ENCODE assay signal across 26 cellular contexts in genomic region chr1:219299420-219299819, GRCh38.
DNase-seq lines count a peak whose midpoint lies in the region; ATAC-seq, FAIRE-seq and TF ChIP-seq lines count a peak whose summit lies in the region.
"Had no signal": no experiment of that assay in that cellular context is flagged by ENCODE, and none has a peak within 500 bp of the region (broad histone marks: within the 10 kb centered on the region; RNA-seq: fewer than 3 reads in every experiment).

No MANE protein-coding gene starts in this region.

- no peaks in the 10 kb centered on the region for H4K20me1 ChIP-seq in endothelial cell of umbilical vein (replicated peaks; ENCODE audit: control insufficient read depth, extremely low read depth, insufficient read depth, low read length)

- H3K27ac Mint-ChIP-seq in nephron (peak overlapping the region in 2 of 3 experiments; percentile 89 to 94), progenitor cell of endocrine pancreas (no peak overlapping the region)
- H3K27ac Mint-ChIP-seq: activated T-cell treated with anti-CD3 and anti-CD28 coated beads, Interleukin-2, amount 50 U/mL, for 72 hours; IgD-negative memory B cell; memory B cell; stimulated activated memory B cell treated with anti-CD40 and anti-IgM and Interleukin-4, amounts not matched to agents 10 μg/mL and 1 μg/mL and 100 μg/mL, for 72 hours; T-helper 1 cell treated with Interleukin-12 subunit alpha and Interleukin-12 subunit beta and Interleukin-4 antibody, amounts not matched to agents 30 μg/mL and 1 μg/mL, for 36 hours had no signal

- H3K9me1 ChIP-seq in endothelial cell of umbilical vein (replicated peaks; ENCODE audit: control insufficient read depth, extremely low read depth, insufficient read depth, low read length) = no peaks in the 10 kb centered on the region

- intact Hi-C loops in heart left ventricle (cut with DNase I) (no loop called here), Right ventricle myocardium inferior (cut with DNase I) (no loop called here), endothelial cell of umbilical vein (cut with micrococcal nuclease) (no loop called here), aorta (cut with DNase I) (loop anchor here in 1 of 2 donors (5.0 kb wide), 1 partner anchor 117 kb away; no protein-coding TSS in a partner anchor)

- H3K4me1 ChIP-seq in heart left ventricle (peaks cover 0 to 35% (median 10%) of the 10 kb centered on the region in 12 donors), endothelial cell of umbilical vein (ENCODE audit: control insufficient read depth, extremely low read depth, insufficient read depth, low read length) (peaks cover 41% of the 10 kb centered on the region), aorta (ENCODE audit: control insufficient read depth in 1 of 2, insufficient read depth in 2 of 2, low read length in 2 of 2) (peaks cover 0 to 10% of the 10 kb centered on the region in 2 donors)
- H3K4me1 ChIP-seq: prostate gland, upper lobe of right lung had no signal

- no peak for DNase-seq in heart left ventricle
- no peak for DNase-seq in Right ventricle myocardium inferior (ENCODE audit: missing footprints)
- DNase-seq in endothelial cell of umbilical vein (ENCODE audit: low read depth, low spot score) = no peak
- no peak for DNase-seq in aorta
- no peak for DNase-seq in NCI-H1694 treated with DMSO at 0.1 percent for 48 hours (lab: John Stamatoyannopoulos, UW)
- no peak for DNase-seq in progenitor cell of endocrine pancreas (ENCODE audit: low spot score, unreplicated experiment)
- DNase-seq: 8988T; activated CD4-positive, alpha-beta T cell treated with anti-CD3 and anti-CD28 coated beads, Interleukin-2, amount 50 U/mL, for 4 hours; activated CD4-positive, CD25-positive, alpha-beta regulatory T cell; activated naive CD4-positive, alpha-beta T cell; activated T-cell treated with anti-CD3 and anti-CD28 coated beads, Interleukin-2, amount 50 U/mL, for 72 hours; Calu3; DND-41; GOT3; NCI-H1048; NCI-H1694; RPMI8226; upper lobe of right lung had no signal

- no peaks in the 10 kb centered on the region for H3K9me3 Mint-ChIP-seq in nephron
- H3K9me3 Mint-ChIP-seq in progenitor cell of endocrine pancreas (ENCODE audit: low read depth) = no peaks in the 10 kb centered on the region
- H3K9me3 Mint-ChIP-seq: activated T-cell treated with anti-CD3 and anti-CD28 coated beads, Interleukin-2, amount 50 U/mL, for 72 hours; stimulated activated memory B cell treated with anti-CD40 and anti-IgM and Interleukin-4, amounts not matched to agents 10 μg/mL and 1 μg/mL and 100 μg/mL, for 72 hours; T-helper 1 cell treated with Interleukin-12 subunit alpha and Interleukin-12 subunit beta and Interleukin-4 antibody, amounts not matched to agents 30 μg/mL and 1 μg/mL, for 36 hours had no signal

- H3K27me3 Mint-ChIP-seq in nephron (ENCODE audit: low read depth) (no peaks in the 10 kb centered on the region), progenitor cell of endocrine pancreas (no peaks in the 10 kb centered on the region)
- H3K27me3 Mint-ChIP-seq: IgD-negative memory B cell; memory B cell; stimulated activated memory B cell treated with anti-CD40 and anti-IgM and Interleukin-4, amounts not matched to agents 10 μg/mL and 1 μg/mL and 100 μg/mL, for 72 hours had no signal

- TSS peak; percentile 28 for BruUV-seq in endothelial cell of umbilical vein (replicated peaks; lab: Mats Ljungman, UMichigan)

- H3K4me3 Mint-ChIP-seq in nephron (no peak overlapping the region), progenitor cell of endocrine pancreas (ENCODE audit: low read depth) (no peak overlapping the region)
- H3K4me3 Mint-ChIP-seq: activated T-cell treated with anti-CD3 and anti-CD28 coated beads, Interleukin-2, amount 50 U/mL, for 72 hours; IgD-negative memory B cell; memory B cell; stimulated activated memory B cell treated with anti-CD40 and anti-IgM and Interleukin-4, amounts not matched to agents 10 μg/mL and 1 μg/mL and 100 μg/mL, for 72 hours; T-helper 1 cell treated with Interleukin-12 subunit alpha and Interleukin-12 subunit beta and Interleukin-4 antibody, amounts not matched to agents 30 μg/mL and 1 μg/mL, for 36 hours had no signal

- H3K9me3 ChIP-seq in heart left ventricle (no peaks in the 10 kb centered on the region), endothelial cell of umbilical vein (replicated peaks; ENCODE audit: control insufficient read depth, insufficient read depth, low read length) (no peaks in the 10 kb centered on the region), aorta (ENCODE audit: control insufficient read depth, low read length) (no peaks in the 10 kb centered on the region)
- H3K9me3 ChIP-seq: prostate gland, upper lobe of right lung had no signal

- no peaks in the 10 kb centered on the region for H3K79me2 ChIP-seq in endothelial cell of umbilical vein (ENCODE audit: control insufficient read depth, insufficient read depth, low read length)

- no peak overlapping the region for H3K4me2 ChIP-seq in endothelial cell of umbilical vein (ENCODE audit: insufficient read depth, low read length)

- CTCF ChIA-PET in endothelial cell of umbilical vein (lab: Charles Lee) = interaction anchor here (1.0 kb wide), 1 partner anchor 28 kb away, joined by 3 read pairs; no protein-coding TSS in a partner anchor

- TF ChIP-seq POLR2A in heart left ventricle (IDR thresholded peaks at IDR 0.05) = no peak
- TF ChIP-seq POLR2A in endothelial cell of umbilical vein (IDR thresholded peaks at IDR 0.05; ENCODE audit: low read depth, low read length) = no peak

- TF ChIP-seq CTCF in heart left ventricle (IDR thresholded peaks at IDR 0.05) (no peak), endothelial cell of umbilical vein (IDR thresholded peaks at IDR 0.05; ENCODE audit: extremely low read depth in 1 of 2, insufficient read depth in 1 of 2, low read depth in 1 of 2, low read length in 2 of 2) (no peak), nephron (IDR thresholded peaks at IDR 0.05; ENCODE audit: unreplicated experiment in 3 of 3) (no peak), progenitor cell of endocrine pancreas (IDR thresholded peaks at IDR 0.05; ENCODE audit: unreplicated experiment) (no peak)

- peak overlapping the region; percentile 35 for H3K9ac ChIP-seq in endothelial cell of umbilical vein (replicated peaks; ENCODE audit: extremely low read depth, insufficient read depth, low read length)

- POLR2A ChIA-PET in endothelial cell of umbilical vein (lab: Charles Lee) = no interaction called here

- ATAC-seq in heart left ventricle (peak in 3 of 4 donors; percentile 41 to 67 (median 49)), Right ventricle myocardium inferior (no peak), aorta (ENCODE audit: low FRiP score) (no peak), GM18519 (IDR thresholded peaks at IDR 0.05; ENCODE audit: low FRiP score, unreplicated experiment) (no peak)
- ATAC-seq: activated T-cell treated with anti-CD3 and anti-CD28 coated beads, Interleukin-2, amount 50 U/mL, for 72 hours; stimulated activated memory B cell treated with anti-CD40 and anti-IgM and Interleukin-4, amounts not matched to agents 10 μg/mL and 1 μg/mL and 100 μg/mL, for 72 hours; upper lobe of right lung had no signal

- H3K4me1 Mint-ChIP-seq in nephron (peaks cover 36% of the 10 kb centered on the region), progenitor cell of endocrine pancreas (ENCODE audit: low read depth) (peaks cover 1% of the 10 kb centered on the region)
- H3K4me1 Mint-ChIP-seq: IgD-negative memory B cell; memory B cell; stimulated activated memory B cell treated with anti-CD40 and anti-IgM and Interleukin-4, amounts not matched to agents 10 μg/mL and 1 μg/mL and 100 μg/mL, for 72 hours had no signal

- no peaks in the 10 kb centered on the region for H3K27me3 ChIP-seq in heart left ventricle
- no peaks in the 10 kb centered on the region for H3K27me3 ChIP-seq in endothelial cell of umbilical vein (ENCODE audit: control insufficient read depth in 2 of 2, insufficient read depth in 2 of 2, low read length in 2 of 2)
- no peaks in the 10 kb centered on the region for H3K27me3 ChIP-seq in aorta (ENCODE audit: control insufficient read depth in 1 of 2, insufficient read depth in 2 of 2, low read length in 1 of 2)
- H3K27me3 ChIP-seq: upper lobe of right lung had no signal

- no peak for FAIRE-seq in endothelial cell of umbilical vein (lab: Jason Lieb, UNC)
- FAIRE-seq: TTC549 had no signal

- H2AFZ ChIP-seq in endothelial cell of umbilical vein (ENCODE audit: low read depth, low read length) = no peak overlapping the region

- peak overlapping the region in 7 of 12 donors; percentile 15 to 78 (median 56) for H3K27ac ChIP-seq in heart left ventricle
- H3K27ac ChIP-seq in endothelial cell of umbilical vein (ENCODE audit: insufficient read depth, low read depth, low read length) = peak overlapping the region; percentile 50
- H3K27ac ChIP-seq in aorta (ENCODE audit: low read depth in 1 of 2, low read length in 2 of 2) = peak overlapping the region; percentile 73 to 95
- H3K27ac ChIP-seq: upper lobe of right lung had no signal

- H3K36me3 ChIP-seq in heart left ventricle (no peaks in the 10 kb centered on the region), endothelial cell of umbilical vein (ENCODE audit: control insufficient read depth in 2 of 2, extremely low read depth in 1 of 2, insufficient read depth in 2 of 2, low read length in 2 of 2) (no peaks in the 10 kb centered on the region), aorta (ENCODE audit: control insufficient read depth in 1 of 2, insufficient read depth in 2 of 2, low read length in 1 of 2) (no peaks in the 10 kb centered on the region)
- H3K36me3 ChIP-seq: prostate gland, upper lobe of right lung had no signal

- H3K4me3 ChIP-seq in heart left ventricle (no peak overlapping the region), endothelial cell of umbilical vein (replicated peaks in 1 of 3; ENCODE audit: insufficient read depth in 1 of 3, low read depth in 1 of 3, low read length in 3 of 3) (no peak overlapping the region), aorta (ENCODE audit: low read length in 2 of 2) (no peak overlapping the region)
- H3K4me3 ChIP-seq: prostate gland, upper lobe of right lung had no signal

- H3K36me3 Mint-ChIP-seq in nephron (ENCODE audit: low read depth) (peaks cover 10% of the 10 kb centered on the region), progenitor cell of endocrine pancreas (ENCODE audit: insufficient read depth) (peaks cover 4% of the 10 kb centered on the region)

- WGBS in heart left ventricle, 4 donors = 66 to 77% (median 74%) methylated on average over 4 of the region's 4 CpGs
- 3 to 7% methylated on average over 4 of the region's 4 CpGs for WGBS in aorta, 2 donors

- dilution Hi-C loops in endothelial cell of umbilical vein (cut with MboI; ENCODE audit: extremely low pct_ligation_motif_present, low sequenced_read_pairs) = no loop called here

TF ChIP-seq in endothelial cell of umbilical vein, 7 proteins besides CTCF, POLR2A, EP300 and RAD21 (continues in another document):
- TF ChIP-seq MAX (IDR thresholded peaks at IDR 0.05; ENCODE audit: insufficient read depth, insufficient read length) (no peak), POLR2AphosphoS5 (IDR thresholded peaks at IDR 0.05; ENCODE audit: insufficient read depth, low read depth, low read length) (no peak), GATA2 (IDR thresholded peaks at IDR 0.05; ENCODE audit: insufficient read depth, insufficient read length, low read depth, low read length) (no peak), FOS (IDR thresholded peaks at IDR 0.05; ENCODE audit: borderline replicate concordance, insufficient read depth, low read length) (no peak)

Comparison
In these comparisons a context has a peak if more than half of its experiments do, and no peak if none do; other contexts are left out.
1. ATAC-seq: peak in heart left ventricle (3 of 4); none in Right ventricle myocardium inferior (single experiment), aorta (single experiment) and GM18519 (single experiment).
2. Peak in every context shown above with its lines, with median percentiles within 50 percentile points of each other: H3K27ac ChIP-seq.